In the genomic region with DNA sequence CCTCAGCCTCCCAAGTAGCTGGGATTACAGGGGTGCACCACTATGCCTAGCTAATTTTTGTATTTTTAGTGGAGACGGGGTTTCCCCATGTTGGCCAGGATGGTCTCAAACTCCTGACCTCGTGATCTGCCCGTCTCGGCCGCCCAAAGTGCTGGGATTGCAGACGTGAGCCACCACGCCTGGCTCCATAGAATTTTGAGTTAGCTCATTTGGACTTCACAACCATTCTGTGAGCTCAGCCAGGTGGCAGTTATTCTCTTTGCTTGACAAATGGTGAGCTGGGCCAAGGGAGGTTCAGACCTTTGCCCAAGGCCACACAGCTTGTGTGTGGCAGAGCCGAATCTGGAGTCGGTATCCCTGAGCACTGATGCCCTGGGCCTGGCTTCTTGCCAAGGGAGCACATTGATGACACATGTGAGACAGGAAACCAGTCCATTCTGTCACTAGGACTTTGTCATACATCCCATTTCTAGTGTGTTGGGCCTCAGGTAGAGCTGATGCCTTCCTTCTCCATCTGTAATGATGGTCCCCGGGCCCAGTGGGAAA, we compare ENCODE assay signal across 14 cellular contexts.
"Had no signal": no experiment of that assay in that cellular context is flagged by ENCODE, and none has a peak within 500 bp of the region (broad histone marks: within the 10 kb centered on the region; RNA-seq: fewer than 3 reads in every experiment).

No MANE protein-coding gene starts in this region.

- H3K4me3 ChIP-seq: heart right ventricle, left lung, testis, upper lobe of right lung had no signal

- H3K36me3 ChIP-seq: heart right ventricle, left lung, upper lobe of right lung had no signal

- H3K9me3 ChIP-seq: heart right ventricle, left lung, testis, upper lobe of right lung had no signal

- DNase-seq: activated CD4-positive, alpha-beta T cell treated with anti-CD3 and anti-CD28 coated beads, Interleukin-2, amount 50 U/mL, for 48 hours; activated gamma-delta T cell treated with Interleukin-2 at 50 U/mL for 16 hours; activated naive CD8-positive, alpha-beta T cell treated with anti-CD3 and anti-CD28 coated beads for 36 hours; activated T-cell treated with anti-CD3 and anti-CD28 coated beads, Interleukin-2, amount 50 U/mL, for 72 hours; foreskin melanocyte; heart right ventricle; left lung; stimulated activated CD4-positive, alpha-beta T cell treated with anti-CD3 and anti-CD28 coated beads, Interleukin-15, amount 100 ng/mL, for 24 hours; stimulated activated CD4-positive, alpha-beta T cell treated with anti-CD3 and anti-CD28 coated beads, Interleukin-4, amount 100 ng/mL, for 24 hours; stimulated activated naive CD8-positive, alpha-beta T cell treated with anti-CD3 and anti-CD28 coated beads, Interleukin-15, amount 100 ng/mL, for 72 hours; testis; upper lobe of right lung had no signal

- H3K27ac ChIP-seq: heart right ventricle, left lung, testis, upper lobe of right lung had no signal

- H3K4me1 ChIP-seq: heart right ventricle, left lung, upper lobe of right lung had no signal

- ATAC-seq: activated CD4-positive, CD25-positive, alpha-beta regulatory T cell treated with anti-CD3 and anti-CD28 coated beads, Interleukin-2, amount 50 U/mL, for 24 hours; activated T-cell treated with anti-CD3 and anti-CD28 coated beads, Interleukin-2, amount 50 U/mL, for 72 hours; heart right ventricle; left lung; natural killer cell treated with Interleukin-12 subunit alpha and Interleukin-12 subunit beta and Interleukin-15 and Interleukin-18, amount 100 ng/mL, for 72 hours; stimulated activated naive CD8-positive, alpha-beta T cell treated with anti-CD3 and anti-CD28 coated beads, Interleukin-15, amount 100 ng/mL, for 72 hours; upper lobe of right lung had no signal

- H3K27me3 ChIP-seq: heart right ventricle, left lung, testis, upper lobe of right lung had no signal
